ENCODE assay signal across 33 cellular contexts in the genomic region with DNA sequence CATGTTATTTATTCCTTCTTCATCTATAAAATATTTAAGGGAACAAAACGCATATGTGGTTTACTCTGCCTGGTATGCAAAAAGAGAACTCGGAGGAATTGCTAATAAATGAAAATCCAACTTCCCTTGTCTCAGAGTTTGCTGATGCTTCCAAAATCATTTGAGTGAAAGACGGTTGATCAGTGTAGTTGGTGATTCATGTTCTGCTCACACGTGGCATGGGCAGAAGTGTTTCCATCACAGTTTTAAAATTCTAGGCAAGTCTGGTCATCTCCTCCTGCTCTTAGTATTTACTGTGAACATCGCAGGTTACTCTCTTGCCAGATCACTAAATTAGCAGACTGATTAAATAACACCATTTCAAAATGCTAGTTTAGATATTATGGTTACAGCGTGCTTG. TPM values are rescaled to one million over a fixed set of nuclear protein-coding genes. Genes with fewer than 3 reads are reported as not detected.
"Had no signal": no experiment of that assay in that cellular context is flagged by ENCODE, and none has a peak within 500 bp of the region (broad histone marks: within the 10 kb centered on the region; RNA-seq: fewer than 3 reads in every experiment).

No MANE protein-coding gene starts in this region.

- H3K9ac ChIP-seq: KMS-11 had no signal

- H3K4me1 ChIP-seq: Peyer's patch, SJCRH30 had no signal

- H3K4me3 ChIP-seq: cardiac muscle cell, Peyer's patch, SJCRH30, SK-N-MC had no signal

- H3K36me3 ChIP-seq: brain microvascular endothelial cell, cardiac muscle cell, Peyer's patch, SJCRH30 had no signal

- H3K27me3 ChIP-seq: brain microvascular endothelial cell, cardiac muscle cell, Peyer's patch, SJCRH30 had no signal

- H3K27ac ChIP-seq: brain microvascular endothelial cell, cardiac muscle cell, KMS-11, Peyer's patch, SJCRH30, SK-N-MC had no signal

- FAIRE-seq: TTC549 had no signal

- H3K4me2 ChIP-seq: KMS-11 had no signal

- ATAC-seq: activated CD4-positive, alpha-beta T cell treated with anti-CD3 and anti-CD28 coated beads for 36 hours; activated CD4-positive, CD25-positive, alpha-beta regulatory T cell treated with anti-CD3 and anti-CD28 coated beads, Interleukin-2, amount 50 U/mL, for 24 hours; activated CD8-positive, alpha-beta T cell treated with anti-CD3 and anti-CD28 coated beads, Interleukin-2, amount 10 ng/mL, durations not matched to agents 7 days and 5 days; PC-3; WTC11 had no signal

- DNase-seq: activated CD4-positive, alpha-beta T cell treated with anti-CD3 and anti-CD28 coated beads for 36 hours; activated CD4-positive, alpha-beta T cell treated with anti-CD3 and anti-CD28 coated beads, Interleukin-2, amount 10 ng/mL, durations not matched to agents 7 days and 5 days; activated CD4-positive, alpha-beta T cell treated with anti-CD3 and anti-CD28 coated beads, Interleukin-2, amount 50 U/mL, for 48 hours; activated CD8-positive, alpha-beta T cell treated with anti-CD3 and anti-CD28 coated beads, Interleukin-2, amount 10 ng/mL, durations not matched to agents 7 days and 5 days; activated effector memory CD4-positive, alpha-beta T cell treated with Interleukin-2 at 50 U/mL for 16 hours; activated naive CD4-positive, alpha-beta T cell; activated naive CD4-positive, alpha-beta T cell treated with anti-CD3 and anti-CD28 coated beads, Interleukin-2, amount 50 U/mL, for 16 hours; activated naive CD8-positive, alpha-beta T cell treated with anti-CD3 and anti-CD28 coated beads for 36 hours; activated T-cell treated with anti-CD3 and anti-CD28 coated beads for 4 hours; activated T-cell treated with anti-CD3 and anti-CD28 coated beads, Interleukin-2, amount 50 U/mL, for 48 hours; amniotic stem cell; brain microvascular endothelial cell; MM.1S; NCI-H1092; NCI-H1436 treated with DMSO at 0.1 percent for 48 hours; NCI-H1694 treated with DMSO at 0.1 percent for 48 hours; NCI-H2029 treated with DMSO at 0.1 percent for 48 hours; NCI-H2107; NCI-H2171; NCI-H510A; NCI-H526; NCI-H748 treated with DMSO at 0.1 percent for 48 hours; NK-92 treated with Interleukin-12 subunit alpha and Interleukin-12 subunit beta, amount 100 ng/mL, for 24 hours; PC-3; Peyer's patch; RPMI8226; SJCRH30 had no signal

- H3K9me3 ChIP-seq: Peyer's patch, SJCRH30 had no signal

RNA-seq across cellular contexts. Expression of a gene that starts 11.9 kb away (rescaled TPM):
- total RNA-seq: SJCRH30 had no signal
